ENCODE assay signal across 8 cellular contexts in genomic region chr19:57849666-57850473, GRCh38. TPM values are rescaled to one million over a fixed set of nuclear protein-coding genes. Genes with fewer than 3 reads are reported as not detected.
DNase-seq lines count a peak whose midpoint lies in the region; ATAC-seq and TF ChIP-seq lines count a peak whose summit lies in the region.
"Not testable (repeated sequence)": the region's sequence is repeated elsewhere in the genome, so short reads cannot be mapped to it uniquely, and the experiment has no call there.

Gene ZNF587 (plus strand): TSS chr19:57849859. CDS start chr19:57850039, 180 bp downstream.

- H3K4me3 Mint-ChIP-seq in activated CD8-positive, alpha-beta memory T cell treated with anti-CD3 and anti-CD28 coated beads, Interleukin-2, amount 10 ng/mL, durations not matched to agents 7 days and 5 days = peak within 1 kb of the TSS; percentile 87
- peak within 1 kb of the TSS; percentile 99 for H3K4me3 Mint-ChIP-seq in endothelial cell (ENCODE audit: unreplicated experiment)

- H3K4me1 ChIP-seq in mesodermal cell (ENCODE audit: control insufficient read depth, insufficient read depth, low read length, poor library complexity, severe bottlenecking) = not testable (repeated sequence)

- H3K27ac Mint-ChIP-seq in activated CD8-positive, alpha-beta memory T cell treated with anti-CD3 and anti-CD28 coated beads, Interleukin-2, amount 10 ng/mL, durations not matched to agents 7 days and 5 days = peak within 1 kb of the TSS; percentile 90
- H3K27ac Mint-ChIP-seq in endothelial cell (ENCODE audit: unreplicated experiment) = peak within 1 kb of the TSS; percentile 96

- DNase-seq in CMK (ENCODE audit: low read depth) (peak; percentile 67), HS-5 (ENCODE audit: low read depth) (peak; percentile 48), NOMO-1 treated with dmso at 0.1 percent for 144 hours (lab: John Stamatoyannopoulos, UW; ENCODE audit: unreplicated experiment) (peak; percentile 76), endothelial cell (ENCODE audit: low spot score) (peak; percentile 50)
- DNase-seq in activated CD8-positive, alpha-beta memory T cell treated with anti-CD3 and anti-CD28 coated beads, Interleukin-2, amount 10 ng/mL, durations not matched to agents 7 days and 5 days = peak; percentile 91
- peak; percentile 59 for DNase-seq in stimulated activated CD8-positive, alpha-beta memory T cell treated with anti-CD3 and anti-CD28 coated beads, Interleukin-15, amount 100 ng/mL, for 1 hour (ENCODE audit: low read depth)

- peaks cover 51% of the 10 kb centered on the region for H3K36me3 ChIP-seq in mesodermal cell (ENCODE audit: control insufficient read depth, insufficient read depth, low read length)

- TF ChIP-seq CTCF in endothelial cell (IDR thresholded peaks at IDR 0.05; ENCODE audit: unreplicated experiment) = not testable (repeated sequence)

- H3K27me3 Mint-ChIP-seq in activated CD8-positive, alpha-beta memory T cell treated with anti-CD3 and anti-CD28 coated beads, Interleukin-2, amount 10 ng/mL, durations not matched to agents 7 days and 5 days = not testable (repeated sequence)
- peaks cover 12% of the 10 kb centered on the region for H3K27me3 Mint-ChIP-seq in endothelial cell (ENCODE audit: unreplicated experiment)

- H3K27ac ChIP-seq in mesodermal cell (ENCODE audit: low read depth, low read length, severe bottlenecking) = peak within 1 kb of the TSS; percentile 79

- CTCF ChIA-PET in activated CD8-positive, alpha-beta memory T cell treated with anti-CD3 and anti-CD28 coated beads, Interleukin-2, amount 10 ng/mL, durations not matched to agents 7 days and 5 days (lab: Charles Lee) = not testable (repeated sequence)

- H3K4me1 Mint-ChIP-seq in activated CD8-positive, alpha-beta memory T cell treated with anti-CD3 and anti-CD28 coated beads, Interleukin-2, amount 10 ng/mL, durations not matched to agents 7 days and 5 days = peaks cover 43% of the 10 kb centered on the region
- H3K4me1 Mint-ChIP-seq in endothelial cell (ENCODE audit: unreplicated experiment) = peaks cover 16% of the 10 kb centered on the region

- WGBS in mesodermal cell (ENCODE audit: insufficient coverage in 2 of 2), 2 experiments = 1% methylated on average over 25 to 34 of the region's 42 CpGs

- peak within 1 kb of the TSS; percentile 76 for H3K4me3 ChIP-seq in mesodermal cell (ENCODE audit: extremely low read depth, insufficient read depth, low read length, poor library complexity, severe bottlenecking)

- H3K9me3 Mint-ChIP-seq in activated CD8-positive, alpha-beta memory T cell treated with anti-CD3 and anti-CD28 coated beads, Interleukin-2, amount 10 ng/mL, durations not matched to agents 7 days and 5 days (ENCODE audit: low read depth); endothelial cell (ENCODE audit: unreplicated experiment): not testable (repeated sequence)

- peak; percentile 91 for ATAC-seq in GM19468 (IDR thresholded peaks at IDR 0.05; ENCODE audit: extremely low read depth, unreplicated experiment)
- ATAC-seq in activated CD8-positive, alpha-beta memory T cell treated with anti-CD3 and anti-CD28 coated beads, Interleukin-2, amount 10 ng/mL, durations not matched to agents 7 days and 5 days = peak; percentile 99

- peaks cover 49% of the 10 kb centered on the region for H3K36me3 Mint-ChIP-seq in activated CD8-positive, alpha-beta memory T cell treated with anti-CD3 and anti-CD28 coated beads, Interleukin-2, amount 10 ng/mL, durations not matched to agents 7 days and 5 days
- peaks cover 26% of the 10 kb centered on the region for H3K36me3 Mint-ChIP-seq in endothelial cell (ENCODE audit: low read depth, unreplicated experiment)

- not testable (repeated sequence) for H3K9me3 ChIP-seq in mesodermal cell (ENCODE audit: control insufficient read depth, low read length)

RNA-seq across cellular contexts. Expression of gene ZNF587, which starts in this region (rescaled TPM):
- total RNA-seq in activated CD8-positive, alpha-beta memory T cell treated with anti-CD3 and anti-CD28 coated beads, Interleukin-2, amount 10 ng/mL, durations not matched to agents 7 days and 5 days = 10 to 100 TPM; 30.8 to 41.2 TPM
- total RNA-seq in endothelial cell (ENCODE audit: unreplicated experiment) = 36.8 TPM
- polyA plus RNA-seq in mesodermal cell (2013, experiment 1 of 2) = 23.0 TPM
- polyA plus RNA-seq in mesodermal cell (2013, experiment 2 of 2) = 20.2 TPM

Comparison
In these comparisons a context has a peak if more than half of its experiments do, and no peak if none do; other contexts are left out.
1. Peak in every context shown above with its lines: DNase-seq, ATAC-seq, H3K4me3 ChIP-seq and H3K27ac ChIP-seq.